1 cellular context compared by ENCODE assay signal in the genomic region with DNA sequence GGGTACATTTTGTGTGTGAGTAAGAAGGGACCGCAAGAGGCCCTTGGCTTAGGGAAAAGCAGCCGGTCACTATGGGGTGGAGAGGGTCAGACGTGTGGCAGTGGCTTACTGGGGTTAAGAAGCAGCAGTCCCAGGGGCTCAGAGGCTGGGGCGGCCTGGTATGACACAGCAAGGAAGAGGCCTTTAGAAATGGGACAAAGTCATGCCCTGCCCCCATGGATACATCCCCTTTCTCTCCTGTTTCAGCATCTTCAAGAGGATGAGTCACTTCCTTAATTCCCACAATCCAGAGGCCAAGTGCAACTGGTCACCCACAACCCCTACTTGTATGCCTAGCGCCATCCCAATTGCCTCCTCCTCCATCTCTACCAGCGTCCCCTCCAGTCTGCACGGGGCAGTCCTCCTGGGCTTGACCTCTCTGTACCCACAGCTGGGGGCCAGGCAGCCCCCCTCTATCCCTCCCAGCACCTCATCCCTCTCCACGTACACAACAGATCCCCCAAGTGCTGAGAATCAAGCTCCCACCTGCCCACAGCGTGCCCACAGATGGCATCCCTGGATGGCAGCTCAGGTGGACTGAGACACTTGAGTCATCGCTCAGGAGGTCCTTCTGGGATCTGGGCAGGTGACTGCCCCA.
TF ChIP-seq lines count a peak whose summit lies in the region.

No MANE protein-coding gene starts in this region.

TF ChIP-seq in K562, 482 proteins besides CTCF, POLR2A, EP300 and RAD21 (continued from another document and continues in another):
- TF ChIP-seq, protein P1, sequence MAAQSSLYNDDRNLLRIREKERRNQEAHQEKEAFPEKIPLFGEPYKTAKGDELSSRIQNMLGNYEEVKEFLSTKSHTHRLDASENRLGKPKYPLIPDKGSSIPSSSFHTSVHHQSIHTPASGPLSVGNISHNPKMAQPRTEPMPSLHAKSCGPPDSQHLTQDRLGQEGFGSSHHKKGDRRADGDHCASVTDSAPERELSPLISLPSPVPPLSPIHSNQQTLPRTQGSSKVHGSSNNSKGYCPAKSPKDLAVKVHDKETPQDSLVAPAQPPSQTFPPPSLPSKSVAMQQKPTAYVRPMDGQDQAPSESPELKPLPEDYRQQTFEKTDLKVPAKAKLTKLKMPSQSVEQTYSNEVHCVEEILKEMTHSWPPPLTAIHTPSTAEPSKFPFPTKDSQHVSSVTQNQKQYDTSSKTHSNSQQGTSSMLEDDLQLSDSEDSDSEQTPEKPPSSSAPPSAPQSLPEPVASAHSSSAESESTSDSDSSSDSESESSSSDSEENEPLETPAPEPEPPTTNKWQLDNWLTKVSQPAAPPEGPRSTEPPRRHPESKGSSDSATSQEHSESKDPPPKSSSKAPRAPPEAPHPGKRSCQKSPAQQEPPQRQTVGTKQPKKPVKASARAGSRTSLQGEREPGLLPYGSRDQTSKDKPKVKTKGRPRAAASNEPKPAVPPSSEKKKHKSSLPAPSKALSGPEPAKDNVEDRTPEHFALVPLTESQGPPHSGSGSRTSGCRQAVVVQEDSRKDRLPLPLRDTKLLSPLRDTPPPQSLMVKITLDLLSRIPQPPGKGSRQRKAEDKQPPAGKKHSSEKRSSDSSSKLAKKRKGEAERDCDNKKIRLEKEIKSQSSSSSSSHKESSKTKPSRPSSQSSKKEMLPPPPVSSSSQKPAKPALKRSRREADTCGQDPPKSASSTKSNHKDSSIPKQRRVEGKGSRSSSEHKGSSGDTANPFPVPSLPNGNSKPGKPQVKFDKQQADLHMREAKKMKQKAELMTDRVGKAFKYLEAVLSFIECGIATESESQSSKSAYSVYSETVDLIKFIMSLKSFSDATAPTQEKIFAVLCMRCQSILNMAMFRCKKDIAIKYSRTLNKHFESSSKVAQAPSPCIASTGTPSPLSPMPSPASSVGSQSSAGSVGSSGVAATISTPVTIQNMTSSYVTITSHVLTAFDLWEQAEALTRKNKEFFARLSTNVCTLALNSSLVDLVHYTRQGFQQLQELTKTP (IDR thresholded peaks at IDR 0.05; ENCODE audit: low read depth in 1 of 2, partially characterized antibody in 2 of 2), result peak in 1 of 2 experiments; percentile 27
- TF ChIP-seq, protein P2, sequence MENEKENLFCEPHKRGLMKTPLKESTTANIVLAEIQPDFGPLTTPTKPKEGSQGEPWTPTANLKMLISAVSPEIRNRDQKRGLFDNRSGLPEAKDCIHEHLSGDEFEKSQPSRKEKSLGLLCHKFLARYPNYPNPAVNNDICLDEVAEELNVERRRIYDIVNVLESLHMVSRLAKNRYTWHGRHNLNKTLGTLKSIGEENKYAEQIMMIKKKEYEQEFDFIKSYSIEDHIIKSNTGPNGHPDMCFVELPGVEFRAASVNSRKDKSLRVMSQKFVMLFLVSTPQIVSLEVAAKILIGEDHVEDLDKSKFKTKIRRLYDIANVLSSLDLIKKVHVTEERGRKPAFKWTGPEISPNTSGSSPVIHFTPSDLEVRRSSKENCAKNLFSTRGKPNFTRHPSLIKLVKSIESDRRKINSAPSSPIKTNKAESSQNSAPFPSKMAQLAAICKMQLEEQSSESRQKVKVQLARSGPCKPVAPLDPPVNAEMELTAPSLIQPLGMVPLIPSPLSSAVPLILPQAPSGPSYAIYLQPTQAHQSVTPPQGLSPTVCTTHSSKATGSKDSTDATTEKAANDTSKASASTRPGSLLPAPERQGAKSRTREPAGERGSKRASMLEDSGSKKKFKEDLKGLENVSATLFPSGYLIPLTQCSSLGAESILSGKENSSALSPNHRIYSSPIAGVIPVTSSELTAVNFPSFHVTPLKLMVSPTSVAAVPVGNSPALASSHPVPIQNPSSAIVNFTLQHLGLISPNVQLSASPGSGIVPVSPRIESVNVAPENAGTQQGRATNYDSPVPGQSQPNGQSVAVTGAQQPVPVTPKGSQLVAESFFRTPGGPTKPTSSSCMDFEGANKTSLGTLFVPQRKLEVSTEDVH (IDR thresholded peaks at IDR 0.05; ENCODE audit: low read depth, partially characterized antibody), result no peak
- TF ChIP-seq NRF1 (conservative IDR thresholded peaks at IDR 0.05 in 1 of 2, IDR thresholded peaks at IDR 0.05 in 1 of 2), result no peak
- no peak for TF ChIP-seq CBX1 (IDR thresholded peaks at IDR 0.05; ENCODE audit: low read depth)
- TF ChIP-seq, protein P3, sequence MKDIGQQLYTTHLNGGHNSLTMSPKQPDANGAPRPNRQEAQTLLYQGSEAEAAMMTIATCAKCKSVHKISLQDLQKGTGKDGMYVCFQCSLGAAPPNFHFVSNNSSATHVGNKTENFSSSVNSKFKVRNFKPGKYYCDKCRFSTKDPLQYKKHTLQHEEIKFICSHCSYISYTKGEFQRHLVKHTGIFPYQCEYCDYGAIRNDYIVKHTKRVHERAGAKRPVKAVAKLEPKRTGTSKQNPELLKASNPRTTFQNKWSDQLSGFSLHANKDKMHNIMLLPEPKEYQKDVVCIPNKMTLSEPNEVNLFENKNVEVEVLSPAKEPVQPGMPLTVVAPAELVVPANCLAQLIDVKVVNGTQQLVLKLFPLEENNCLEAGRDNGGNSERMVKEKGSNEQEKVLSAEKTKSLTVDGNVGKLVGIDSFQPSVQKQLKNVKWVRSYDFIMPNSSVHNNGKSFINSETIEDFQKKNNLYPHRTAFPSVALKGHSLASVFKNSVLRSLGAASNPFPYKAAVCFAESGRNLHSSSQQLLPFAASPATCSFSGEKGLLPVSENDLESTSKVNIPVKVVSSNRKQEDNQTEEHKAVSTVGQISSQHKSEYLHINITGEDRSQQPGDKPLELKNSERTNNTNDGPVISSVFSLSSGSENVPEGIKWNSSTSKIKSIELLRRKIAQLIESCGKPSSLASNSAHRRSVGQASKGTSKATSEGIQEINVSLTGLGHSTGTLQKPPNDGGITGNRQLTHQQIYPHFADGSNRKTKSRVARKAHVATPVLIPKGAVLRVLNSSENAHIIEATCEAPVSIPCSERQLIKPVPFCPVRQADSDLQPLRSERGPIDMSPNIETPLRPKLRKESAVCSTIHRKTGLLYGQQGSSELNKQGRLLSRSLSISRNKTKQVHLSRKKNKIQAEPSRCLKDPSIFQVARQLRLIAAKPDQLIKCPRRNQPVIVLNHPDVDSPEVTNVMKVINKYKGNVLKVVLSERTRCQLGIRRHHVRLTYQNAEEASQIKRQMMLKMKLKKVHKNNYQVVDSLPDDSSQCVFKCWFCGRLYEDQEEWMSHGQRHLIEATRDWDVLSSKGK (CRISPR knock-in tag; IDR thresholded peaks at IDR 0.05), result no peak
- TF ChIP-seq, protein P4, sequence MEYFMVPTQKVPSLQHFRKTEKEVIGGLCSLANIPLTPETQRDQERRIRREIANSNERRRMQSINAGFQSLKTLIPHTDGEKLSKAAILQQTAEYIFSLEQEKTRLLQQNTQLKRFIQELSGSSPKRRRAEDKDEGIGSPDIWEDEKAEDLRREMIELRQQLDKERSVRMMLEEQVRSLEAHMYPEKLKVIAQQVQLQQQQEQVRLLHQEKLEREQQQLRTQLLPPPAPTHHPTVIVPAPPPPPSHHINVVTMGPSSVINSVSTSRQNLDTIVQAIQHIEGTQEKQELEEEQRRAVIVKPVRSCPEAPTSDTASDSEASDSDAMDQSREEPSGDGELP (CRISPR knock-in tag; IDR thresholded peaks at IDR 0.05; ENCODE audit: borderline replicate concordance), result no peak
- TF ChIP-seq RBM14 (IDR thresholded peaks at IDR 0.05; ENCODE audit: borderline replicate concordance, insufficient read depth, low read depth, low read length), result no peak
- TF ChIP-seq SNIP1 (IDR thresholded peaks at IDR 0.05; ENCODE audit: low read depth), result no peak
- no peak for TF ChIP-seq KDM2B (CRISPR knock-in tag; IDR thresholded peaks at IDR 0.05)
- TF ChIP-seq CTBP1 (IDR thresholded peaks at IDR 0.05; ENCODE audit: borderline replicate concordance), result peak; percentile 89; the same call in 1 of the 2 replicates
- 0 out of 2 replicates have a peak, but pooled peaks have one; percentile 14 for TF ChIP-seq MYC (IDR thresholded peaks at IDR 0.05; ENCODE audit: low read depth, low read length)
- no peak for TF ChIP-seq MYC (CRISPR knock-in tag; IDR thresholded peaks at IDR 0.05; ENCODE audit: borderline replicate concordance, low read depth)
- no peak for TF ChIP-seq ZC3H8 (IDR thresholded peaks at IDR 0.05)
- no peak for TF ChIP-seq NFIC (IDR thresholded peaks at IDR 0.05)
- peak; percentile 78 for TF ChIP-seq NFE2 (IDR thresholded peaks at IDR 0.05; ENCODE audit: low read depth)
- TF ChIP-seq, protein P5, sequence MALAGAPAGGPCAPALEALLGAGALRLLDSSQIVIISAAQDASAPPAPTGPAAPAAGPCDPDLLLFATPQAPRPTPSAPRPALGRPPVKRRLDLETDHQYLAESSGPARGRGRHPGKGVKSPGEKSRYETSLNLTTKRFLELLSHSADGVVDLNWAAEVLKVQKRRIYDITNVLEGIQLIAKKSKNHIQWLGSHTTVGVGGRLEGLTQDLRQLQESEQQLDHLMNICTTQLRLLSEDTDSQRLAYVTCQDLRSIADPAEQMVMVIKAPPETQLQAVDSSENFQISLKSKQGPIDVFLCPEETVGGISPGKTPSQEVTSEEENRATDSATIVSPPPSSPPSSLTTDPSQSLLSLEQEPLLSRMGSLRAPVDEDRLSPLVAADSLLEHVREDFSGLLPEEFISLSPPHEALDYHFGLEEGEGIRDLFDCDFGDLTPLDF (CRISPR knock-in tag; IDR thresholded peaks at IDR 0.05), result no peak
- no peak for TF ChIP-seq GATAD2A (IDR thresholded peaks at IDR 0.05)
- no peak for TF ChIP-seq PCBP2 (IDR thresholded peaks at IDR 0.05; ENCODE audit: low read depth, low read length, poor library complexity, severe bottlenecking)
- TF ChIP-seq ZNF274 (IDR thresholded peaks at IDR 0.05; ENCODE audit: borderline replicate concordance, low read depth, low read length), result no peak
- no peak for TF ChIP-seq ZNF133 (CRISPR knock-in tag; IDR thresholded peaks at IDR 0.05)
- no peak for TF ChIP-seq CAMTA2 (CRISPR knock-in tag; conservative IDR thresholded peaks at IDR 0.05)
- TF ChIP-seq KLF6 (CRISPR knock-in tag; IDR thresholded peaks at IDR 0.05; ENCODE audit: borderline replicate concordance), result no peak
- TF ChIP-seq, protein P6, sequence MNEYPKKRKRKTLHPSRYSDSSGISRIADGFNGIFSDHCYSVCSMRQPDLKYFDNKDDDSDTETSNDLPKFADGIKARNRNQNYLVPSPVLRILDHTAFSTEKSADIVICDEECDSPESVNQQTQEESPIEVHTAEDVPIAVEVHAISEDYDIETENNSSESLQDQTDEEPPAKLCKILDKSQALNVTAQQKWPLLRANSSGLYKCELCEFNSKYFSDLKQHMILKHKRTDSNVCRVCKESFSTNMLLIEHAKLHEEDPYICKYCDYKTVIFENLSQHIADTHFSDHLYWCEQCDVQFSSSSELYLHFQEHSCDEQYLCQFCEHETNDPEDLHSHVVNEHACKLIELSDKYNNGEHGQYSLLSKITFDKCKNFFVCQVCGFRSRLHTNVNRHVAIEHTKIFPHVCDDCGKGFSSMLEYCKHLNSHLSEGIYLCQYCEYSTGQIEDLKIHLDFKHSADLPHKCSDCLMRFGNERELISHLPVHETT (CRISPR knock-in tag; conservative IDR thresholded peaks at IDR 0.05 in 1 of 2, IDR thresholded peaks at IDR 0.05 in 1 of 2), result peak in 1 of 2 experiments; percentile 31; a peak in 1 of 4 replicates
- no peak for TF ChIP-seq DNMT1 (IDR thresholded peaks at IDR 0.05)
- TF ChIP-seq, protein P7, sequence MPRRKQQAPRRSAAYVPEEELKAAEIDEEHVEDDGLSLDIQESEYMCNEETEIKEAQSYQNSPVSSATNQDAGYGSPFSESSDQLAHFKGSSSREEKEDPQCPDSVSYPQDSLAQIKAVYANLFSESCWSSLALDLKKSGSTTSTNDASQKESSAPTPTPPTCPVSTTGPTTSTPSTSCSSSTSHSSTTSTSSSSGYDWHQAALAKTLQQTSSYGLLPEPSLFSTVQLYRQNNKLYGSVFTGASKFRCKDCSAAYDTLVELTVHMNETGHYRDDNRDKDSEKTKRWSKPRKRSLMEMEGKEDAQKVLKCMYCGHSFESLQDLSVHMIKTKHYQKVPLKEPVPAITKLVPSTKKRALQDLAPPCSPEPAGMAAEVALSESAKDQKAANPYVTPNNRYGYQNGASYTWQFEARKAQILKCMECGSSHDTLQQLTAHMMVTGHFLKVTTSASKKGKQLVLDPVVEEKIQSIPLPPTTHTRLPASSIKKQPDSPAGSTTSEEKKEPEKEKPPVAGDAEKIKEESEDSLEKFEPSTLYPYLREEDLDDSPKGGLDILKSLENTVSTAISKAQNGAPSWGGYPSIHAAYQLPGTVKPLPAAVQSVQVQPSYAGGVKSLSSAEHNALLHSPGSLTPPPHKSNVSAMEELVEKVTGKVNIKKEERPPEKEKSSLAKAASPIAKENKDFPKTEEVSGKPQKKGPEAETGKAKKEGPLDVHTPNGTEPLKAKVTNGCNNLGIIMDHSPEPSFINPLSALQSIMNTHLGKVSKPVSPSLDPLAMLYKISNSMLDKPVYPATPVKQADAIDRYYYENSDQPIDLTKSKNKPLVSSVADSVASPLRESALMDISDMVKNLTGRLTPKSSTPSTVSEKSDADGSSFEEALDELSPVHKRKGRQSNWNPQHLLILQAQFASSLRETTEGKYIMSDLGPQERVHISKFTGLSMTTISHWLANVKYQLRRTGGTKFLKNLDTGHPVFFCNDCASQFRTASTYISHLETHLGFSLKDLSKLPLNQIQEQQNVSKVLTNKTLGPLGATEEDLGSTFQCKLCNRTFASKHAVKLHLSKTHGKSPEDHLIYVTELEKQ (CRISPR knock-in tag; IDR thresholded peaks at IDR 0.05), result no peak
- peak; percentile 90; the same call in 1 of the 2 replicates for TF ChIP-seq ZNF584 (CRISPR knock-in tag; IDR thresholded peaks at IDR 0.05; ENCODE audit: low read depth)
- TF ChIP-seq ZBED1 (IDR thresholded peaks at IDR 0.05), result no peak
- no peak for TF ChIP-seq GTF2F1 (IDR thresholded peaks at IDR 0.05; ENCODE audit: low read depth, low read length)
- TF ChIP-seq, protein P8, sequence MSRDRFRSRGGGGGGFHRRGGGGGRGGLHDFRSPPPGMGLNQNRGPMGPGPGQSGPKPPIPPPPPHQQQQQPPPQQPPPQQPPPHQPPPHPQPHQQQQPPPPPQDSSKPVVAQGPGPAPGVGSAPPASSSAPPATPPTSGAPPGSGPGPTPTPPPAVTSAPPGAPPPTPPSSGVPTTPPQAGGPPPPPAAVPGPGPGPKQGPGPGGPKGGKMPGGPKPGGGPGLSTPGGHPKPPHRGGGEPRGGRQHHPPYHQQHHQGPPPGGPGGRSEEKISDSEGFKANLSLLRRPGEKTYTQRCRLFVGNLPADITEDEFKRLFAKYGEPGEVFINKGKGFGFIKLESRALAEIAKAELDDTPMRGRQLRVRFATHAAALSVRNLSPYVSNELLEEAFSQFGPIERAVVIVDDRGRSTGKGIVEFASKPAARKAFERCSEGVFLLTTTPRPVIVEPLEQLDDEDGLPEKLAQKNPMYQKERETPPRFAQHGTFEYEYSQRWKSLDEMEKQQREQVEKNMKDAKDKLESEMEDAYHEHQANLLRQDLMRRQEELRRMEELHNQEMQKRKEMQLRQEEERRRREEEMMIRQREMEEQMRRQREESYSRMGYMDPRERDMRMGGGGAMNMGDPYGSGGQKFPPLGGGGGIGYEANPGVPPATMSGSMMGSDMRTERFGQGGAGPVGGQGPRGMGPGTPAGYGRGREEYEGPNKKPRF (IDR thresholded peaks at IDR 0.05; ENCODE audit: low read depth, low read length), result no peak
- TF ChIP-seq ZNF174 (CRISPR knock-in tag; IDR thresholded peaks at IDR 0.05), result no peak
- TF ChIP-seq POLR2G (IDR thresholded peaks at IDR 0.05; ENCODE audit: low read depth, low read length), result no peak
- TF ChIP-seq, protein P9, sequence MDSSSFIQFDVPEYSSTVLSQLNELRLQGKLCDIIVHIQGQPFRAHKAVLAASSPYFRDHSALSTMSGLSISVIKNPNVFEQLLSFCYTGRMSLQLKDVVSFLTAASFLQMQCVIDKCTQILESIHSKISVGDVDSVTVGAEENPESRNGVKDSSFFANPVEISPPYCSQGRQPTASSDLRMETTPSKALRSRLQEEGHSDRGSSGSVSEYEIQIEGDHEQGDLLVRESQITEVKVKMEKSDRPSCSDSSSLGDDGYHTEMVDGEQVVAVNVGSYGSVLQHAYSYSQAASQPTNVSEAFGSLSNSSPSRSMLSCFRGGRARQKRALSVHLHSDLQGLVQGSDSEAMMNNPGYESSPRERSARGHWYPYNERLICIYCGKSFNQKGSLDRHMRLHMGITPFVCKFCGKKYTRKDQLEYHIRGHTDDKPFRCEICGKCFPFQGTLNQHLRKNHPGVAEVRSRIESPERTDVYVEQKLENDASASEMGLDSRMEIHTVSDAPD (CRISPR knock-in tag; IDR thresholded peaks at IDR 0.05), result no peak
